8 cellular contexts compared by ENCODE assay signal in the genomic region with DNA sequence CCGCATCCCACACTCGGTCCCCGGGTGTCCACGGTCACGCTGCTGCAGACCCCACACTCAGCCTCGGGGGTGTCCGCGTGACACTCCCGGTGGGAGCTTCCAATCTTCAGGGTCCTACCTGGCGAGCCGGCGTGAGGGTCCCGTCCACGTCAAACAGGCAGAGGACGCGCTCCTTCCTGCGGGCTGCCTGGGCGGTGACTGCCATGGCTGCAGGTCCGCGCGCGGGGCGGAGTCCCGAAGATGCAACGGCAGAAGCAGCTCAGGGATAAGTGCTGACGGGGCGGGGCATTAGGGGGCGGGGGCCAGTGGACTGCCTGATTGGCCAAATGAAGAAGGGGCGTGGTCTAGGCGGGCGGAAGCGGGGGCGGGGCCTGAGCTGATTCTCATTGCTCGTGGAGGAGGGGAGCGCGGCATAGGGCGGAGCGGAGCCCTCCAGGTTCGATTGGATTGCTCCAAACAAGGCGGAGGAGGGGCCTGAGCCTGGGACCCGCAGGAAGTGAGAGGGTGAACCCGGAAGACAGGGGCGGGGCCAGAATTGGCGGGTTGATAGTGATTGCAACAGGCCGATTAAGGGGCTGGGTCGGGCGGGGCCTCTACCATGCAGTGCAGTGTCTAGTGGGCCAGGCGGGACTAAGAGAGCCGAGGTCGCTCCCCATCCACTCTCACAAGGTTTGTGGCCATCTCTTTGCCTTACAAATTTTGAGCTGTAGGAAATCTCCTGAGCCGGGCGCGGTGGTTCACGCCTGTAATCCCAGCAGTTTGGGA. TPM values are rescaled to one million over a fixed set of nuclear protein-coding genes. Genes with fewer than 3 reads are reported as not detected.
DNase-seq lines count a peak whose midpoint lies in the region; ATAC-seq and TF ChIP-seq lines count a peak whose summit lies in the region.

Gene PMM1 (minus strand): TSS at position 240 of the 765 bp plus-strand sequence. CDS start 35 bp downstream, at position 205.

- no peaks in the 10 kb centered on the region for H3K36me3 Mint-ChIP-seq in GM23338 (ENCODE audit: low read depth)
- H3K36me3 Mint-ChIP-seq in naive thymus-derived CD4-positive, alpha-beta T cell: peaks cover 0 to 4% (median 0%) of the 10 kb centered on the region in 5 donors
- peaks cover 5 to 15% of the 10 kb centered on the region in 2 donors for H3K36me3 Mint-ChIP-seq in stimulated activated naive B cell treated with anti-CD40 and anti-IgM and Interleukin-4, amounts not matched to agents 10 μg/mL and 1 μg/mL and 100 μg/mL, for 72 hours

- H3K36me3 ChIP-seq in DOHH2 (ENCODE audit: control insufficient read depth, low read length) (peaks cover 3% of the 10 kb centered on the region; the same call in 1 of the 2 replicates), GM23338 (ENCODE audit: insufficient read depth) (no peaks in the 10 kb centered on the region), fibroblast of lung (ENCODE audit: control insufficient read depth, insufficient read depth, low read length) (peaks cover 7% of the 10 kb centered on the region)
- peaks cover 0 to 4% (median 2%) of the 10 kb centered on the region in 3 experiments for H3K36me3 ChIP-seq in naive thymus-derived CD4-positive, alpha-beta T cell (ENCODE audit: control insufficient read depth in 2 of 3, insufficient read depth in 3 of 3, low read length in 3 of 3)

- no peaks in the 10 kb centered on the region for H3K27me3 ChIP-seq in DOHH2 (ENCODE audit: control insufficient read depth, low read length)
- no peaks in the 10 kb centered on the region for H3K27me3 ChIP-seq in GM23338 (ENCODE audit: insufficient read depth)
- no peaks in the 10 kb centered on the region for H3K27me3 ChIP-seq in fibroblast of lung (ENCODE audit: control insufficient read depth, insufficient read depth, low read length)
- H3K27me3 ChIP-seq in naive thymus-derived CD4-positive, alpha-beta T cell (ENCODE audit: control insufficient read depth in 2 of 2, insufficient read depth in 2 of 2, low read length in 2 of 2): no peaks in the 10 kb centered on the region

- peak within 1 kb of the TSS; percentile 97 for H3K4me2 ChIP-seq in DOHH2 (ENCODE audit: low read length)
- H3K4me2 ChIP-seq in GM23338: peak within 1 kb of the TSS; percentile 92
- H3K4me2 ChIP-seq in fibroblast of lung (ENCODE audit: extremely low read depth, insufficient read depth, low read length): peak within 1 kb of the TSS; percentile 99

- peak within 1 kb of the TSS; percentile 90 for H3K4me3 Mint-ChIP-seq in GM23338
- H3K4me3 Mint-ChIP-seq in naive thymus-derived CD4-positive, alpha-beta T cell: peak within 1 kb of the TSS; percentile 76 to 96 (median 93)
- peak within 1 kb of the TSS; percentile 93 to 94 for H3K4me3 Mint-ChIP-seq in stimulated activated naive B cell treated with anti-CD40 and anti-IgM and Interleukin-4, amounts not matched to agents 10 μg/mL and 1 μg/mL and 100 μg/mL, for 72 hours

- CTCF ChIA-PET in naive thymus-derived CD4-positive, alpha-beta T cell (lab: Charles Lee): no interaction called here

- H3K27me3 Mint-ChIP-seq in GM23338 (ENCODE audit: insufficient read depth, low read depth, poor library complexity): peaks cover 10% of the 10 kb centered on the region
- no peaks in the 10 kb centered on the region for H3K27me3 Mint-ChIP-seq in naive thymus-derived CD4-positive, alpha-beta T cell
- H3K27me3 Mint-ChIP-seq in stimulated activated naive B cell treated with anti-CD40 and anti-IgM and Interleukin-4, amounts not matched to agents 10 μg/mL and 1 μg/mL and 100 μg/mL, for 72 hours: no peaks in the 10 kb centered on the region

- DNase-seq in GM23338 (ENCODE audit: low spot score): peak; percentile 100
- DNase-seq in LHCN-M2 (ENCODE audit: low read depth): peak; percentile 99
- peak; percentile 100 for DNase-seq in RPMI8226
- peak; percentile 100 for DNase-seq in activated T-helper 1 cell treated with anti-CD3 and anti-CD28 coated beads, Interleukin-2, amount 50 U/mL, for 16 hours (ENCODE audit: low read depth in 1 of 2, low spot score in 1 of 2)
- DNase-seq in fibroblast of lung (ENCODE audit: low read depth in 2 of 2): peak; percentile 99
- peak; percentile 97 to 100 (median 100) for DNase-seq in naive thymus-derived CD4-positive, alpha-beta T cell
- DNase-seq in stimulated activated naive B cell treated with anti-CD40 and anti-IgM and Interleukin-4, amounts not matched to agents 10 μg/mL and 1 μg/mL and 100 μg/mL, for 72 hours: peak; percentile 99

- H3K27ac ChIP-seq in DOHH2 (ENCODE audit: low read depth, low read length): peak within 1 kb of the TSS; percentile 43
- peak within 1 kb of the TSS; percentile 89 for H3K27ac ChIP-seq in GM23338 (ENCODE audit: low read depth)
- H3K27ac ChIP-seq in fibroblast of lung (ENCODE audit: insufficient read depth, low read length): peak within 1 kb of the TSS; percentile 86
- peak within 1 kb of the TSS; percentile 79 for H3K27ac ChIP-seq in naive thymus-derived CD4-positive, alpha-beta T cell (ENCODE audit: low read depth, low read length)

- H3K9me2 ChIP-seq in DOHH2 (replicated peaks; ENCODE audit: control insufficient read depth, low read length): no peaks in the 10 kb centered on the region
- H3K9me2 ChIP-seq in GM23338 (ENCODE audit: insufficient read depth): no peaks in the 10 kb centered on the region

- H3K9ac ChIP-seq in fibroblast of lung (ENCODE audit: insufficient read depth, low read length): peak within 1 kb of the TSS; percentile 93

- H3K4me3 ChIP-seq in DOHH2 (ENCODE audit: low read length) (peak within 1 kb of the TSS; percentile 99), GM23338 (peak within 1 kb of the TSS; percentile 89), fibroblast of lung (replicated peaks in 1 of 4; ENCODE audit: control extremely low read depth in 1 of 4, insufficient read depth in 1 of 4, low read depth in 3 of 4, low read length in 4 of 4) (peak within 1 kb of the TSS; percentile 88 to 98 (median 94))
- peak within 1 kb of the TSS; percentile 97 for H3K4me3 ChIP-seq in naive thymus-derived CD4-positive, alpha-beta T cell (ENCODE audit: low read length)

- TF ChIP-seq CTCF in DOHH2 (IDR thresholded peaks at IDR 0.05; ENCODE audit: low read depth, low read length, poor library complexity, severe bottlenecking): no peak
- no peak for TF ChIP-seq CTCF in GM23338 (conservative IDR thresholded peaks at IDR 0.05; ENCODE audit: low read depth in 2 of 2)
- TF ChIP-seq CTCF in fibroblast of lung (conservative IDR thresholded peaks at IDR 0.05 in 1 of 2, IDR thresholded peaks at IDR 0.05 in 1 of 2; ENCODE audit: low read depth in 1 of 2, low read length in 2 of 2): no peak

- H3K9me3 ChIP-seq in DOHH2 (ENCODE audit: control insufficient read depth, insufficient read depth, low read length) (no peaks in the 10 kb centered on the region), fibroblast of lung (ENCODE audit: control insufficient read depth, insufficient read depth, low read depth, low read length) (no peaks in the 10 kb centered on the region)
- H3K9me3 ChIP-seq in naive thymus-derived CD4-positive, alpha-beta T cell (ENCODE audit: control insufficient read depth in 2 of 3, low read length in 3 of 3): no peaks in the 10 kb centered on the region

- peaks cover 6% of the 10 kb centered on the region; the same call in 2 of the 3 replicates for H3K4me1 Mint-ChIP-seq in GM23338
- H3K4me1 Mint-ChIP-seq in naive thymus-derived CD4-positive, alpha-beta T cell: peaks cover 5 to 28% (median 22%) of the 10 kb centered on the region in 7 donors
- peaks cover 8 to 26% of the 10 kb centered on the region in 2 donors for H3K4me1 Mint-ChIP-seq in stimulated activated naive B cell treated with anti-CD40 and anti-IgM and Interleukin-4, amounts not matched to agents 10 μg/mL and 1 μg/mL and 100 μg/mL, for 72 hours

- H3K79me2 ChIP-seq in DOHH2 (ENCODE audit: control insufficient read depth, low read length): peaks cover 6% of the 10 kb centered on the region
- no peaks in the 10 kb centered on the region for H3K79me2 ChIP-seq in GM23338 (replicated peaks; ENCODE audit: insufficient read depth)
- peaks cover 29% of the 10 kb centered on the region for H3K79me2 ChIP-seq in fibroblast of lung (ENCODE audit: control insufficient read depth, insufficient read depth, low read length)

- POLR2A ChIA-PET in naive thymus-derived CD4-positive, alpha-beta T cell (lab: Charles Lee): interaction anchor here (0.5 to 3.9 kb wide), 23 partner anchors 14 to 904 kb away, joined by 3 to 30 read pairs (median 4); partner anchors contain the start of genes ACO2, DESI1, PHF5A and POLR3H

- peak; percentile 95 for ATAC-seq in GM23338
- ATAC-seq in naive thymus-derived CD4-positive, alpha-beta T cell: peak; percentile 99
- ATAC-seq in stimulated activated naive B cell treated with anti-CD40 and anti-IgM and Interleukin-4, amounts not matched to agents 10 μg/mL and 1 μg/mL and 100 μg/mL, for 72 hours (replicated peaks): peak; percentile 96 to 98

- no peaks in the 10 kb centered on the region for H4K20me1 ChIP-seq in DOHH2 (ENCODE audit: control insufficient read depth, insufficient read depth, low read depth, low read length)
- H4K20me1 ChIP-seq in GM23338 (replicated peaks; ENCODE audit: insufficient read depth): no peaks in the 10 kb centered on the region
- H4K20me1 ChIP-seq in fibroblast of lung (ENCODE audit: control insufficient read depth, extremely low read depth, insufficient read depth, low read length): no peaks in the 10 kb centered on the region

- intact Hi-C loops in naive thymus-derived CD4-positive, alpha-beta T cell (cut with micrococcal nuclease): loop anchor here (1.0 to 2.0 kb wide), 10 partner anchors 12 to 638 kb away; partner anchors contain the start of genes ACO2 (in 2 of the 2), DESI1 (in 2 of the 2), POLR3H (in 2 of the 2) and TEF (in 2 of the 2)

- peaks cover 7% of the 10 kb centered on the region; the same call in 1 of the 3 replicates for H3K9me3 Mint-ChIP-seq in GM23338
- no peaks in the 10 kb centered on the region for H3K9me3 Mint-ChIP-seq in naive thymus-derived CD4-positive, alpha-beta T cell
- H3K9me3 Mint-ChIP-seq in stimulated activated naive B cell treated with anti-CD40 and anti-IgM and Interleukin-4, amounts not matched to agents 10 μg/mL and 1 μg/mL and 100 μg/mL, for 72 hours: no peaks in the 10 kb centered on the region

- H2AFZ ChIP-seq in GM23338 (peak within 1 kb of the TSS; percentile 88; the same call in 1 of the 2 replicates), fibroblast of lung (ENCODE audit: low read length) (peak within 1 kb of the TSS; percentile 84)

- H3K27ac Mint-ChIP-seq in GM23338: peak within 1 kb of the TSS; percentile 95
- peak within 1 kb of the TSS; percentile 81 to 93 (median 86) for H3K27ac Mint-ChIP-seq in naive thymus-derived CD4-positive, alpha-beta T cell
- H3K27ac Mint-ChIP-seq in stimulated activated naive B cell treated with anti-CD40 and anti-IgM and Interleukin-4, amounts not matched to agents 10 μg/mL and 1 μg/mL and 100 μg/mL, for 72 hours: peak within 1 kb of the TSS; percentile 93

- no peaks in the 10 kb centered on the region for H3F3A ChIP-seq in DOHH2 (ENCODE audit: control insufficient read depth, insufficient read depth)
- peaks cover 4% of the 10 kb centered on the region; the same call in 1 of the 2 replicates for H3F3A ChIP-seq in GM23338 (replicated peaks; ENCODE audit: low read depth)

- H3K4me1 ChIP-seq in DOHH2 (ENCODE audit: control insufficient read depth, low read length) (peaks cover 15% of the 10 kb centered on the region), GM23338 (ENCODE audit: insufficient read depth) (peaks cover 6% of the 10 kb centered on the region), fibroblast of lung (ENCODE audit: control insufficient read depth, extremely low read depth, insufficient read depth, low read length) (peaks cover 5% of the 10 kb centered on the region)
- peaks cover 9 to 11% of the 10 kb centered on the region in 2 donors for H3K4me1 ChIP-seq in naive thymus-derived CD4-positive, alpha-beta T cell (ENCODE audit: control insufficient read depth in 2 of 2, insufficient read depth in 2 of 2, low read length in 2 of 2)

RNA-seq across cellular contexts. Expression of gene PMM1, which starts in this region (rescaled TPM):
- total RNA-seq in GM23338 (2014; rRNA removed; shearing (Covaris generic)): 8.7 and 12.1 TPM in 2 replicates
- 9.9 TPM in 2 replicates for polyA plus RNA-seq in GM23338 (2016; fragmentation: Nextera tagmentation; extraction: Ambion mirVana)
- 29.9 and 34.4 TPM in 2 replicates for total RNA-seq in LHCN-M2 (2014; rRNA removed)
- 93.4 TPM for polyA plus RNA-seq in LHCN-M2 (2012)
- 26.2 and 32.4 TPM in 2 replicates for total RNA-seq in fibroblast of lung
- polyA plus RNA-seq in fibroblast of lung: 73.0 and 110 TPM in 2 replicates
- 79.3 and 106 TPM in 2 replicates for polyA plus RNA-seq in fibroblast of lung (2012)
- 58.3 and 100 TPM in 2 replicates for polyA minus RNA-seq in fibroblast of lung (ENCODE audit: low replicate concordance)
- total RNA-seq in naive thymus-derived CD4-positive, alpha-beta T cell: 10 to 100 TPM; 22.5 to 34.3 (median 26.9) TPM
- polyA plus RNA-seq in naive thymus-derived CD4-positive, alpha-beta T cell: 10 to 100 TPM; 40.7 to 42.8 TPM

Comparison
In these comparisons a context has a peak if more than half of its experiments do, and no peak if none do; other contexts are left out.
1. Peak in every context shown above with its lines: DNase-seq, ATAC-seq, H3K4me3 ChIP-seq and H3K27ac ChIP-seq.